Comparison of ENCODE assay signal across 23 cellular contexts in the genomic region with DNA sequence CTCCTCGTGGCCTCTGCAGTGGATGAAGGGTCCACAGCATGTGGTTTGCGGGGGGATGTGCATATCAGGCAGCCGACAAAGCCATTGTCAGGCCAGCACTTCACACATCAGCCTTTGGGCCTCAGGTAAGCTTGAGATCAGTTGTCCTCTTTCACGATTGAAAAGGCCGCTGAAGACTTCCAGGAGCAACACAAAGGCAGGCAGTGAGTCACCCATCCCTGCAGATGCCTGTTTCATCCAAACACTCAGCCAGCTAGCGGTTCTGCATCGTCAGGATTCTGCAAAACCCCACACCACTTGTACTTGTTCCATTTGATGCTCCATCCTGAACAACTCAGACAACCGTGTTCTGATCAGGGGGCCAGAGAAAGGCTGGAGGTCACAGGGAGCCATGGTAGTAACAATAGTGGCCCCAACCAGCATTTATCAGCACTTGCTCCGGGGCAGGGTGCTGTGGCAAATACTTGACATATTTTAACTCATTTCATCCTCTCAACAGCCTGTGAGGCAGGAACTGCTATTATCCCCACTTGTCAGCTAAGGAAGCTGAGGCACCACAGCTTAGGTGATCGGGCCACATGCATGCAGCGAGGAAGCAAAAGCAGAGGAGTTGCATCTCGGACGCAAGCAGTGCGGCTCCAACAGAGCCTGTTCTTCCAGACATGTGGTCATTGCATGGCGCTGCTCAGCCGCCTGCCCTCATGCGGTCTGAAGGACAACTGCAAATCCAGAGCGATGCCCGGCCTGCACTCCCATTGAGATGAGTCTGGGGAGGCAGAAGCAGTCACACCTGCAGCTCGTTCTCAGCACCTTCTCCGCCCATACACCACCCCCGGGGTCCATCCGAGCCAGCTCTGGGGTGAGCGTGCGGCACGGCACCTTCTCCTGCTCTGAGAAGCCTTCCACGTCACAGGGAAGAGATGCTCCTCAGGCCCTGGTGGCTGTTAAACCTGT.
DNase-seq lines count a peak whose midpoint lies in the region; ATAC-seq and TF ChIP-seq lines count a peak whose summit lies in the region.
"Had no signal": no experiment of that assay in that cellular context is flagged by ENCODE, and none has a peak within 500 bp of the region (broad histone marks: within the 10 kb centered on the region; RNA-seq: fewer than 3 reads in every experiment).

No MANE protein-coding gene starts in this region.

- no peaks in the 10 kb centered on the region for H3K27me3 ChIP-seq in upper lobe of right lung
- H3K27me3 ChIP-seq: brain microvascular endothelial cell had no signal

- no peak for TF ChIP-seq CTCF in upper lobe of right lung (IDR thresholded peaks at IDR 0.05)

- DNase-seq in SHP77 (lab: John Stamatoyannopoulos, UW) (peak; percentile 18 to 29), SHP77 treated with DMSO at 0.1 percent for 48 hours (lab: John Stamatoyannopoulos, UW) (no peak), RPMI8226 (peak; percentile 62), islet precursor cell (peak; percentile 74), upper lobe of right lung (peak; percentile 52), NCI-H510A treated with DMSO at 0.1 percent for 48 hours (lab: John Stamatoyannopoulos, UW) (no peak)
- DNase-seq in naive thymus-derived CD8-positive, alpha-beta T cell: no peak
- no peak for DNase-seq in activated T-cell treated with anti-CD3 and anti-CD28 coated beads, Interleukin-2, amount 50 U/mL, for 72 hours
- DNase-seq: activated CD4-positive, alpha-beta memory T cell treated with anti-CD3 and anti-CD28 coated beads for 36 hours; activated CD4-positive, CD25-positive, alpha-beta regulatory T cell; activated gamma-delta T cell; activated naive CD8-positive, alpha-beta T cell treated with anti-CD3 and anti-CD28 coated beads, Interleukin-2, amount 50 U/mL, for 24 hours; brain microvascular endothelial cell; cortex of kidney; GF-D8; Karpas-422; left cardiac atrium; naive thymus-derived CD4-positive, alpha-beta T cell; NCI-H510A; stimulated activated CD4-positive, alpha-beta T cell treated with anti-CD3 and anti-CD28 coated beads, Interleukin-15, amount 100 ng/mL, for 24 hours had no signal

- no peaks in the 10 kb centered on the region for H3K9me3 ChIP-seq in upper lobe of right lung

- peaks cover 0 to 11% (median 4%) of the 10 kb centered on the region in 5 donors for H3K27me3 Mint-ChIP-seq in naive thymus-derived CD8-positive, alpha-beta T cell
- no peaks in the 10 kb centered on the region for H3K27me3 Mint-ChIP-seq in activated T-cell treated with anti-CD3 and anti-CD28 coated beads, Interleukin-2, amount 50 U/mL, for 72 hours (ENCODE audit: low read depth)

- H3K4me3 Mint-ChIP-seq in naive thymus-derived CD8-positive, alpha-beta T cell: no peak overlapping the region
- no peak overlapping the region for H3K4me3 Mint-ChIP-seq in activated T-cell treated with anti-CD3 and anti-CD28 coated beads, Interleukin-2, amount 50 U/mL, for 72 hours
- H3K4me3 Mint-ChIP-seq: activated CD4-positive, alpha-beta memory T cell treated with anti-CD3 and anti-CD28 coated beads for 36 hours; activated naive CD8-positive, alpha-beta T cell treated with anti-CD3 and anti-CD28 coated beads, Interleukin-2, amount 50 U/mL, for 24 hours; memory B cell; naive thymus-derived CD4-positive, alpha-beta T cell had no signal

- no peaks in the 10 kb centered on the region for H3K36me3 ChIP-seq in upper lobe of right lung
- H3K36me3 ChIP-seq: brain microvascular endothelial cell had no signal

- no peak overlapping the region for H3K4me3 ChIP-seq in upper lobe of right lung

- H3K4me1 ChIP-seq in upper lobe of right lung: no peaks in the 10 kb centered on the region

- no peak overlapping the region for H3K27ac Mint-ChIP-seq in naive thymus-derived CD8-positive, alpha-beta T cell
- H3K27ac Mint-ChIP-seq in activated T-cell treated with anti-CD3 and anti-CD28 coated beads, Interleukin-2, amount 50 U/mL, for 72 hours: no peak overlapping the region
- H3K27ac Mint-ChIP-seq: activated CD4-positive, alpha-beta memory T cell treated with anti-CD3 and anti-CD28 coated beads for 36 hours; activated naive CD8-positive, alpha-beta T cell treated with anti-CD3 and anti-CD28 coated beads, Interleukin-2, amount 50 U/mL, for 24 hours; memory B cell; naive thymus-derived CD4-positive, alpha-beta T cell had no signal

- no peak for ATAC-seq in upper lobe of right lung
- ATAC-seq in naive thymus-derived CD8-positive, alpha-beta T cell: no peak
- no peak for ATAC-seq in activated T-cell treated with anti-CD3 and anti-CD28 coated beads, Interleukin-2, amount 50 U/mL, for 72 hours (replicated peaks in 1 of 2)
- ATAC-seq: activated naive CD8-positive, alpha-beta T cell treated with anti-CD3 and anti-CD28 coated beads, Interleukin-2, amount 50 U/mL, for 24 hours; left cardiac atrium; naive thymus-derived CD4-positive, alpha-beta T cell; sciatic nerve had no signal

- POLR2A ChIA-PET in naive thymus-derived CD8-positive, alpha-beta T cell (lab: Charles Lee): no interaction called here

- no peaks in the 10 kb centered on the region for H3K9me3 Mint-ChIP-seq in naive thymus-derived CD8-positive, alpha-beta T cell
- H3K9me3 Mint-ChIP-seq in activated T-cell treated with anti-CD3 and anti-CD28 coated beads, Interleukin-2, amount 50 U/mL, for 72 hours: no peaks in the 10 kb centered on the region
- H3K9me3 Mint-ChIP-seq: activated CD4-positive, alpha-beta memory T cell treated with anti-CD3 and anti-CD28 coated beads for 36 hours; activated naive CD8-positive, alpha-beta T cell treated with anti-CD3 and anti-CD28 coated beads, Interleukin-2, amount 50 U/mL, for 24 hours; memory B cell; naive thymus-derived CD4-positive, alpha-beta T cell had no signal

- H3K27ac ChIP-seq in upper lobe of right lung: no peak overlapping the region
- H3K27ac ChIP-seq: brain microvascular endothelial cell, C4-2B had no signal

- H3K4me1 Mint-ChIP-seq in naive thymus-derived CD8-positive, alpha-beta T cell: no peaks in the 10 kb centered on the region
- H3K4me1 Mint-ChIP-seq in activated T-cell treated with anti-CD3 and anti-CD28 coated beads, Interleukin-2, amount 50 U/mL, for 72 hours (ENCODE audit: low read depth): no peaks in the 10 kb centered on the region
- H3K4me1 Mint-ChIP-seq: activated naive CD8-positive, alpha-beta T cell treated with anti-CD3 and anti-CD28 coated beads, Interleukin-2, amount 50 U/mL, for 24 hours; memory B cell; naive thymus-derived CD4-positive, alpha-beta T cell had no signal

- H3K36me3 Mint-ChIP-seq in naive thymus-derived CD8-positive, alpha-beta T cell: no peaks in the 10 kb centered on the region
- H3K36me3 Mint-ChIP-seq in activated T-cell treated with anti-CD3 and anti-CD28 coated beads, Interleukin-2, amount 50 U/mL, for 72 hours (ENCODE audit: insufficient read depth in 2 of 2): no peaks in the 10 kb centered on the region
- H3K36me3 Mint-ChIP-seq: activated CD4-positive, alpha-beta memory T cell treated with anti-CD3 and anti-CD28 coated beads for 36 hours; memory B cell; naive thymus-derived CD4-positive, alpha-beta T cell had no signal

- intact Hi-C loops in upper lobe of right lung (cut with DNase I): no loop called here

Comparison
In these comparisons a context has a peak if more than half of its experiments do, and no peak if none do; other contexts are left out.
1. DNase-seq: peak in SHP77 (2 of 2), RPMI8226 (single experiment), islet precursor cell (single experiment) and upper lobe of right lung (single experiment); none in SHP77 treated with DMSO at 0.1 percent for 48 hours (single experiment), naive thymus-derived CD8-positive, alpha-beta T cell (0 of 10), NCI-H510A treated with DMSO at 0.1 percent for 48 hours (single experiment) and activated T-cell treated with anti-CD3 and anti-CD28 coated beads, Interleukin-2, amount 50 U/mL, for 72 hours (0 of 2).